Comparison of ENCODE assay signal across 2 cellular contexts in genomic region chr12:53098354-53098981, GRCh38.
A peak's percentile ranks its signal among the peaks of the same experiment; 100 is the strongest.
TF ChIP-seq lines count a peak whose summit lies in the region.

No MANE protein-coding gene starts in this region.

TF ChIP-seq in WTC11, 78 proteins besides CTCF, POLR2A, EP300 and RAD21:
- no peak for TF ChIP-seq ZNF263 (CRISPR knock-in tag; IDR thresholded peaks at IDR 0.05; ENCODE audit: low read depth)
- TF ChIP-seq ATF2 (CRISPR knock-in tag; IDR thresholded peaks at IDR 0.05; ENCODE audit: borderline replicate concordance, low read depth) = no peak
- TF ChIP-seq MAX (CRISPR knock-in tag; IDR thresholded peaks at IDR 0.05) = no peak
- TF ChIP-seq ELF4 (CRISPR knock-in tag; IDR thresholded peaks at IDR 0.05; ENCODE audit: low read depth) = no peak
- TF ChIP-seq ZNF671 (CRISPR knock-in tag; IDR thresholded peaks at IDR 0.05) = no peak
- TF ChIP-seq GTF2I (CRISPR knock-in tag; conservative IDR thresholded peaks at IDR 0.05) = no peak

TF ChIP-seq in endothelial cell of umbilical vein, 7 proteins besides CTCF, POLR2A, EP300 and RAD21:
- TF ChIP-seq JUN (IDR thresholded peaks at IDR 0.05; ENCODE audit: borderline replicate concordance, insufficient read depth, insufficient read length, low read depth) (no peak), POLR2AphosphoS5 (IDR thresholded peaks at IDR 0.05; ENCODE audit: insufficient read depth, low read depth, low read length) (peak; percentile 33), FOS (IDR thresholded peaks at IDR 0.05; ENCODE audit: borderline replicate concordance, insufficient read depth, low read length) (peak; percentile 88), EZH2 (IDR thresholded peaks at IDR 0.05; ENCODE audit: borderline replicate concordance, low read depth, low read length, severe bottlenecking) (no peak)
